ENCODE assay signal across 13 cellular contexts in genomic region chr11:118001494-118001971, GRCh38. TPM values are rescaled to one million over a fixed set of nuclear protein-coding genes. Genes with fewer than 3 reads are reported as not detected.
DNase-seq lines count a peak whose midpoint lies in the region; ATAC-seq and TF ChIP-seq lines count a peak whose summit lies in the region.
"Had no signal": no experiment of that assay in that cellular context is flagged by ENCODE, and none has a peak within 500 bp of the region (broad histone marks: within the 10 kb centered on the region; RNA-seq: fewer than 3 reads in every experiment).

No MANE protein-coding gene starts in this region.

- no peaks in the 10 kb centered on the region for H3K27me3 Mint-ChIP-seq in activated B cell treated with CpG ODN at 0.5 μM for 24 hours
- H3K27me3 Mint-ChIP-seq in stimulated activated naive B cell treated with anti-CD40 and anti-IgM and Interleukin-4, amounts not matched to agents 10 μg/mL and 1 μg/mL and 100 μg/mL, for 72 hours: no peaks in the 10 kb centered on the region

- peaks cover 61% of the 10 kb centered on the region for H3K36me3 Mint-ChIP-seq in activated B cell treated with CpG ODN at 0.5 μM for 24 hours (ENCODE audit: low read depth)
- H3K36me3 Mint-ChIP-seq in stimulated activated naive B cell treated with anti-CD40 and anti-IgM and Interleukin-4, amounts not matched to agents 10 μg/mL and 1 μg/mL and 100 μg/mL, for 72 hours: peaks cover 54 to 66% of the 10 kb centered on the region in 2 donors
- H3K36me3 Mint-ChIP-seq: type B pancreatic cell, WTC11 had no signal

- peaks cover 92% of the 10 kb centered on the region for H3K4me1 Mint-ChIP-seq in activated B cell treated with CpG ODN at 0.5 μM for 24 hours
- H3K4me1 Mint-ChIP-seq in stimulated activated naive B cell treated with anti-CD40 and anti-IgM and Interleukin-4, amounts not matched to agents 10 μg/mL and 1 μg/mL and 100 μg/mL, for 72 hours: peaks cover 78 to 94% of the 10 kb centered on the region in 2 donors

- peak overlapping the region; percentile 98 for H3K27ac Mint-ChIP-seq in activated B cell treated with CpG ODN at 0.5 μM for 24 hours
- H3K27ac Mint-ChIP-seq in stimulated activated naive B cell treated with anti-CD40 and anti-IgM and Interleukin-4, amounts not matched to agents 10 μg/mL and 1 μg/mL and 100 μg/mL, for 72 hours: peak overlapping the region; percentile 94
- H3K27ac Mint-ChIP-seq: type B pancreatic cell, WTC11 had no signal

- DNase-seq in activated T-cell treated with anti-CD3 and anti-CD28 coated beads, Interleukin-2, amount 50 U/mL, for 1 hour: peak; percentile 18
- no peak for DNase-seq in activated T-cell treated with anti-CD3 and anti-CD28 coated beads for 4 hours
- DNase-seq in activated B cell treated with CpG ODN at 0.5 μM for 24 hours: no peak
- DNase-seq in erythroblast (lab: John Stamatoyannopoulos, UW): peak; percentile 41 to 47
- no peak for DNase-seq in stimulated activated naive B cell treated with anti-CD40 and anti-IgM and Interleukin-4, amounts not matched to agents 10 μg/mL and 1 μg/mL and 100 μg/mL, for 72 hours
- no peak for DNase-seq in NOMO-1 (lab: John Stamatoyannopoulos, UW; ENCODE audit: unreplicated experiment in 2 of 2)
- DNase-seq in NCI-H510A treated with DMSO at 0.1 percent for 48 hours (lab: John Stamatoyannopoulos, UW): no peak
- DNase-seq: anterior cingulate cortex, hippocampal formation, NCI-H2171 treated with DMSO at 0.1 percent for 48 hours had no signal

- TF ChIP-seq CTCF in activated B cell treated with CpG ODN at 0.5 μM for 24 hours (IDR thresholded peaks at IDR 0.05): no peak

- intact Hi-C loops in activated B cell treated with CpG ODN at 0.5 μM for 24 hours (cut with micrococcal nuclease): loop anchor here (5.0 kb wide), 1 partner anchor 769 kb away; the partner anchor contains the start of genes PCSK7 and RNF214

- H3K9me3 Mint-ChIP-seq in activated B cell treated with CpG ODN at 0.5 μM for 24 hours: peaks cover 4% of the 10 kb centered on the region
- peaks cover 4 to 8% of the 10 kb centered on the region in 2 donors for H3K9me3 Mint-ChIP-seq in stimulated activated naive B cell treated with anti-CD40 and anti-IgM and Interleukin-4, amounts not matched to agents 10 μg/mL and 1 μg/mL and 100 μg/mL, for 72 hours
- H3K9me3 Mint-ChIP-seq: type B pancreatic cell had no signal

- no peak for ATAC-seq in activated B cell treated with CpG ODN at 0.5 μM for 24 hours (ENCODE audit: low read depth)
- no peak for ATAC-seq in stimulated activated naive B cell treated with anti-CD40 and anti-IgM and Interleukin-4, amounts not matched to agents 10 μg/mL and 1 μg/mL and 100 μg/mL, for 72 hours (replicated peaks)
- no peak for ATAC-seq in esophagus mucosa
- ATAC-seq: WTC11 had no signal

- POLR2A ChIA-PET in activated B cell treated with CpG ODN at 0.5 μM for 24 hours (lab: Charles Lee): interaction anchor here (0.6 to 41.6 kb wide), 8 partner anchors 3 to 185 kb away, joined by 4 to 1422 read pairs (median 118); partner anchors contain the start of gene IL10RA

- TF ChIP-seq POLR2A in erythroblast (IDR thresholded peaks at IDR 0.05; ENCODE audit: low read length): no peak

- CTCF ChIA-PET in activated B cell treated with CpG ODN at 0.5 μM for 24 hours (lab: Charles Lee): interaction anchor here (0.8 to 6.2 kb wide), 5 partner anchors 9 to 194 kb away, joined by 3 to 40 read pairs (median 7); no protein-coding TSS in a partner anchor

- H3K4me3 Mint-ChIP-seq in activated B cell treated with CpG ODN at 0.5 μM for 24 hours: peak overlapping the region; percentile 6
- peak overlapping the region in 1 of 2 donors; percentile 14 for H3K4me3 Mint-ChIP-seq in stimulated activated naive B cell treated with anti-CD40 and anti-IgM and Interleukin-4, amounts not matched to agents 10 μg/mL and 1 μg/mL and 100 μg/mL, for 72 hours
- H3K4me3 Mint-ChIP-seq: type B pancreatic cell, WTC11 had no signal

RNA-seq across cellular contexts. Expression of gene IL10RA, which starts 15.3 kb away (rescaled TPM):
- total RNA-seq in activated B cell treated with CpG ODN at 0.5 μM for 24 hours (303 and 350 TPM in 2 replicates), esophagus mucosa (3.8 TPM)

Comparison
In these comparisons a context has a peak if more than half of its experiments do, and no peak if none do; other contexts are left out.
1. DNase-seq: peak in activated T-cell treated with anti-CD3 and anti-CD28 coated beads, Interleukin-2, amount 50 U/mL, for 1 hour (single experiment) and erythroblast (2 of 2); none in activated T-cell treated with anti-CD3 and anti-CD28 coated beads for 4 hours (single experiment), activated B cell treated with CpG ODN at 0.5 μM for 24 hours (single experiment), stimulated activated naive B cell treated with anti-CD40 and anti-IgM and Interleukin-4, amounts not matched to agents 10 μg/mL and 1 μg/mL and 100 μg/mL, for 72 hours (single experiment), NOMO-1 (0 of 2) and NCI-H510A treated with DMSO at 0.1 percent for 48 hours (single experiment).
2. RNA of gene IL10RA, which starts 15.3 kb away (total RNA-seq): 303 to 350 TPM in activated B cell treated with CpG ODN at 0.5 μM for 24 hours; 3.8 TPM in esophagus mucosa (single experiment); every median in the first group is over 10 times any median in the second.